ENCODE assay signal across 8 cellular contexts in the genomic region with DNA sequence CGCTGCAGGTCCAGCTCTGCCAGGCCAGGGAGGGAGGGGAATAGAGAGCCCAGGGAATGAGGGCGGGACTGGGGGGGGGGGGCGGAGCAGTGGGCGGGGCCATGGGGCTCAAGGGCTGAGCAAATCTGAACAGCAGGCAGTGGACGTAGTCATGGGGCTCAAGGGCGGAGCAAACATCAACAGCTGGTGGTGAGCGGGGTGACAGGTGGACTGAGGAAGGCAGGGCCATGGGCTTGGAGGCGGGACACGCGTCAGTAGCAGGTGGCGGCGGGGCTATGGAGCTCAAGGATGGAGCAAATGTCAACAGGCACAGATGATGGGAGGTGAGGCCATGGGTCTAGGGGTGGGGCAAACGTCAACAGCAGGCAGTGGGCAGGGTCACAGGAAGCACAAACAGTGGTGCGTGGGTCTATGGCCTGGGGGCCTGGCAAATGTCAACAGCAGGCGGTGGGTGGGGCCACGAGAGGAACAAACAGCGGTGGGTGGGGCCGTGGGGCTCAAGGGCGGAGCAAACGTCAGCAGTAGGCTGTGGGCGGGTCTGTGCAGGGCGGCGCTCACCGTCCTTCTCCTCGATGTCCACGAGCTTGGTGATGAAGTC. TPM values are rescaled to one million over a fixed set of nuclear protein-coding genes. Genes with fewer than 3 reads are reported as not detected.
DNase-seq lines count a peak whose midpoint lies in the region; ATAC-seq and TF ChIP-seq lines count a peak whose summit lies in the region.
"Not testable (repeated sequence)": the region's sequence is repeated elsewhere in the genome, so short reads cannot be mapped to it uniquely, and the experiment has no call there.

No MANE protein-coding gene starts in this region.

- CTCF ChIA-PET in CD4-positive, alpha-beta memory T cell (lab: Charles Lee; ENCODE audit: partially characterized antibody), result not testable (repeated sequence)

- not testable (repeated sequence) for H3K79me1 ChIP-seq in mesenchymal stem cell (replicated peaks; ENCODE audit: low read length, poor library complexity, severe bottlenecking)

- H4K20me1 ChIP-seq in OCI-LY1 (ENCODE audit: insufficient read depth, low read length), result not testable (repeated sequence)

- not testable (repeated sequence) for H2BK5ac ChIP-seq in mesenchymal stem cell (ENCODE audit: low read depth, low read length, poor library complexity, severe bottlenecking)

- H3K4me1 Mint-ChIP-seq in CD4-positive, alpha-beta memory T cell, result peaks cover 8 to 23% (median 14%) of the 10 kb centered on the region in 4 donors
- not testable (repeated sequence) for H3K4me1 Mint-ChIP-seq in endodermal cell

- H2BK12ac ChIP-seq in mesenchymal stem cell (ENCODE audit: low read length in 2 of 2), result not testable (repeated sequence)

- H3K79me2 ChIP-seq in OCI-LY1 (ENCODE audit: insufficient read depth, low read length), result not testable (repeated sequence)

- not testable (repeated sequence) for H2AK5ac ChIP-seq in mesenchymal stem cell (ENCODE audit: low read length, severe bottlenecking)

- H3K14ac ChIP-seq in mesenchymal stem cell (ENCODE audit: low read length in 2 of 2), result not testable (repeated sequence)

- H3K27me3 Mint-ChIP-seq in CD4-positive, alpha-beta memory T cell, result not testable (repeated sequence)
- H3K27me3 Mint-ChIP-seq in endodermal cell (ENCODE audit: insufficient read depth), result peaks cover 31% of the 10 kb centered on the region

- not testable (repeated sequence) for H3K4me3 ChIP-seq in CD4-positive, alpha-beta memory T cell (ENCODE audit: low read length in 2 of 2); OCI-LY1 (ENCODE audit: low read depth, low read length, poor library complexity, severe bottlenecking); endodermal cell (ENCODE audit: low read length); mesenchymal stem cell (ENCODE audit: insufficient read depth in 1 of 2, low read depth in 1 of 2, low read length in 2 of 2)

- H3K4me1 ChIP-seq in CD4-positive, alpha-beta memory T cell (ENCODE audit: insufficient read depth, low read length), result peaks cover 14% of the 10 kb centered on the region
- peaks cover 14% of the 10 kb centered on the region for H3K4me1 ChIP-seq in OCI-LY1 (ENCODE audit: insufficient read depth, low read length, severe bottlenecking)
- H3K4me1 ChIP-seq in endodermal cell (ENCODE audit: control insufficient read depth, insufficient read depth, low read length), result not testable (repeated sequence)
- H3K4me1 ChIP-seq in mesenchymal stem cell (ENCODE audit: control insufficient read depth, insufficient read depth, low read depth, low read length), result peaks cover 11% of the 10 kb centered on the region

- not testable (repeated sequence) for H3F3A ChIP-seq in OCI-LY1 (ENCODE audit: insufficient read depth, low read length)

- H3K9me2 ChIP-seq in OCI-LY1 (ENCODE audit: low read depth, low read length), result not testable (repeated sequence)

- DNase-seq in CD4-positive, alpha-beta memory T cell, result peak; percentile 80 to 94 (median 86)
- DNase-seq in HUDEP-2 (lab: John Stamatoyannopoulos, UW; ENCODE audit: unreplicated experiment in 76 of 76) (peak in 73 of 76 experiments; percentile 9 to 89 (median 77)), activated T-cell treated with anti-CD3 and anti-CD28 coated beads for 4 hours (peak; percentile 66), endodermal cell (peak; percentile 91), mesenchymal stem cell (peak; percentile 86)
- peak; percentile 58 to 88 (median 59) for DNase-seq in stimulated activated CD4-positive, alpha-beta T cell treated with anti-CD3 and anti-CD28 coated beads, TNF-alpha, amount 100 ng/mL, for 48 hours (ENCODE audit: low read depth in 3 of 3)

- H2BK15ac ChIP-seq in mesenchymal stem cell (ENCODE audit: low read depth, poor library complexity, severe bottlenecking), result not testable (repeated sequence)

- peak; percentile 63 for ATAC-seq in GM21423 (IDR thresholded peaks at IDR 0.05; ENCODE audit: unreplicated experiment)

- 9% methylated on average over 10 of the region's 26 CpGs; no CpG with 5 or more reads in 1 of the 2 experiments for WGBS in endodermal cell (ENCODE audit: insufficient coverage in 1 of 2, insufficient read length in 1 of 2), 2 experiments
- WGBS in mesenchymal stem cell, result 0% methylated on average over 7 of the region's 26 CpGs

- peak overlapping the region; percentile 91 to 98 (median 96) for H3K27ac Mint-ChIP-seq in CD4-positive, alpha-beta memory T cell
- H3K27ac Mint-ChIP-seq in endodermal cell, result not testable (repeated sequence)

- not testable (repeated sequence) for H3K9ac ChIP-seq in OCI-LY1 (ENCODE audit: low read length); endodermal cell (ENCODE audit: extremely low read depth, low read length, poor library complexity, severe bottlenecking); mesenchymal stem cell (ENCODE audit: low read length)

- H3K4me2 ChIP-seq in OCI-LY1 (ENCODE audit: low read length) (peak overlapping the region; percentile 5; the same call in 1 of the 2 replicates), mesenchymal stem cell (ENCODE audit: low read length, poor library complexity, severe bottlenecking) (peak overlapping the region; percentile 38)

- not testable (repeated sequence) for H3K4ac ChIP-seq in mesenchymal stem cell (ENCODE audit: low read depth in 1 of 2, low read length in 2 of 2)

- H4K91ac ChIP-seq in mesenchymal stem cell (ENCODE audit: low read length), result not testable (repeated sequence)

- H4K8ac ChIP-seq in mesenchymal stem cell (ENCODE audit: low read length), result not testable (repeated sequence)

- POLR2A ChIA-PET in CD4-positive, alpha-beta memory T cell (lab: Charles Lee; ENCODE audit: partially characterized antibody), result interaction anchor here (0.9 kb wide), 1 partner anchor 27 kb away, joined by 3 read pairs; no protein-coding TSS in a partner anchor

- H3K36me3 Mint-ChIP-seq in CD4-positive, alpha-beta memory T cell; endodermal cell (ENCODE audit: low read depth): not testable (repeated sequence)

- not testable (repeated sequence) for H3K36me3 ChIP-seq in CD4-positive, alpha-beta memory T cell (ENCODE audit: insufficient read depth, low read length); OCI-LY1 (ENCODE audit: insufficient read depth, low read length); endodermal cell (ENCODE audit: control insufficient read depth, insufficient read depth, low read length); mesenchymal stem cell (ENCODE audit: control insufficient read depth in 1 of 2, insufficient read depth in 2 of 2, low read depth in 1 of 2, low read length in 2 of 2)

- H3K27me3 ChIP-seq in CD4-positive, alpha-beta memory T cell (ENCODE audit: insufficient read depth, low read length); OCI-LY1 (ENCODE audit: insufficient read depth, low read length); mesenchymal stem cell (ENCODE audit: control insufficient read depth in 1 of 2, insufficient read depth in 1 of 2, low read length in 2 of 2): not testable (repeated sequence)
- H3K27me3 ChIP-seq in endodermal cell (ENCODE audit: control insufficient read depth, insufficient read depth, low read length, poor library complexity, severe bottlenecking), result peaks cover 11% of the 10 kb centered on the region

- H2AFZ ChIP-seq in OCI-LY1 (ENCODE audit: low read length); mesenchymal stem cell (ENCODE audit: low read depth, low read length): not testable (repeated sequence)

- not testable (repeated sequence) for H3K27ac ChIP-seq in CD4-positive, alpha-beta memory T cell (ENCODE audit: low read depth, low read length); OCI-LY1 (ENCODE audit: low read depth, low read length, poor library complexity, severe bottlenecking); endodermal cell (ENCODE audit: low read depth, low read length); mesenchymal stem cell (ENCODE audit: low read length, poor library complexity, severe bottlenecking)

- H2BK120ac ChIP-seq in mesenchymal stem cell (ENCODE audit: low read depth, low read length), result not testable (repeated sequence)

- peak overlapping the region in 1 of 2 experiments; percentile 21 for H3K18ac ChIP-seq in mesenchymal stem cell (ENCODE audit: low read depth in 1 of 2, low read length in 2 of 2)

- H3K9me3 Mint-ChIP-seq in CD4-positive, alpha-beta memory T cell; endodermal cell: not testable (repeated sequence)

- peak overlapping the region; percentile 66 to 86 (median 79) for H3K4me3 Mint-ChIP-seq in CD4-positive, alpha-beta memory T cell
- H3K4me3 Mint-ChIP-seq in endodermal cell, result peak overlapping the region; percentile 33

- H3K9me3 ChIP-seq in CD4-positive, alpha-beta memory T cell (ENCODE audit: control insufficient read depth in 1 of 2, low read length in 2 of 2); OCI-LY1 (ENCODE audit: low read length); endodermal cell (ENCODE audit: control insufficient read depth, low read length); mesenchymal stem cell (ENCODE audit: control insufficient read depth, low read length): not testable (repeated sequence)

- TF ChIP-seq CTCF in OCI-LY1 (IDR thresholded peaks at IDR 0.05; ENCODE audit: low read length); endodermal cell (conservative IDR thresholded peaks at IDR 0.05): not testable (repeated sequence)

- intact Hi-C loops in CD4-positive, alpha-beta memory T cell (cut with micrococcal nuclease), result not testable (repeated sequence)

- H3K23ac ChIP-seq in mesenchymal stem cell (ENCODE audit: low read length in 2 of 2), result not testable (repeated sequence)

RNA-seq across cellular contexts. Expression of a gene that starts 5.4 kb away (rescaled TPM):
- total RNA-seq in CD4-positive, alpha-beta memory T cell, result 100 to 1,000 TPM; 157 to 166 TPM
- polyA plus RNA-seq in CD4-positive, alpha-beta memory T cell, result 100 to 1,000 TPM; 177 to 250 TPM
- total RNA-seq in endodermal cell, result 10 to 100 TPM; 47.0 to 50.9 TPM
- 49.2 TPM for polyA plus RNA-seq in endodermal cell (2013, experiment 1 of 2)
- 46.7 TPM for polyA plus RNA-seq in endodermal cell (2013, experiment 2 of 2)
- polyA plus RNA-seq in mesenchymal stem cell (2013, experiment 1 of 2), result 51.9 TPM
- 52.3 TPM for polyA plus RNA-seq in mesenchymal stem cell (2013, experiment 2 of 2)

RNA-seq across cellular contexts. Expression of a gene that starts 26.3 kb away (rescaled TPM):
- total RNA-seq in CD4-positive, alpha-beta memory T cell, result 1 to 10 TPM; 1.1 to 1.5 TPM
- not detected for polyA plus RNA-seq in CD4-positive, alpha-beta memory T cell
- total RNA-seq in endodermal cell, result 1 to 10 TPM; 1.2 to 1.3 TPM
- polyA plus RNA-seq in endodermal cell (2013, experiment 1 of 2), result 4.3 TPM
- polyA plus RNA-seq in endodermal cell (2013, experiment 2 of 2), result 4.4 TPM
- not detected for polyA plus RNA-seq in mesenchymal stem cell (2013, experiment 1 of 2)
- polyA plus RNA-seq in mesenchymal stem cell (2013, experiment 2 of 2), result not detected

RNA-seq across cellular contexts. Expression of a gene that starts 41.4 kb away (rescaled TPM):
- under 1 TPM in 1 of 2 experiments, not detected in 1; 0.17 TPM for total RNA-seq in CD4-positive, alpha-beta memory T cell
- polyA plus RNA-seq in CD4-positive, alpha-beta memory T cell, result under 1 TPM in 1 of 2 donors, not detected in 1; 0.49 TPM
- total RNA-seq in endodermal cell, result under 1 TPM in 1 of 2 donors, not detected in 1; 0.15 TPM
- not detected for polyA plus RNA-seq in endodermal cell (2013, experiment 1 of 2)
- not detected for polyA plus RNA-seq in endodermal cell (2013, experiment 2 of 2)
- not detected for polyA plus RNA-seq in mesenchymal stem cell (2013, experiment 1 of 2)
- polyA plus RNA-seq in mesenchymal stem cell (2013, experiment 2 of 2), result not detected

RNA-seq across cellular contexts. Expression of a gene that starts 43.3 kb away (rescaled TPM):
- 10 to 100 TPM; 64.8 to 67.2 TPM for total RNA-seq in CD4-positive, alpha-beta memory T cell
- polyA plus RNA-seq in CD4-positive, alpha-beta memory T cell, result 10 to 100 TPM in 1 of 2 donors, 1 to 10 TPM in 1; 8.0 to 18.2 TPM
- 10 to 100 TPM; 23.6 to 27.0 TPM for total RNA-seq in endodermal cell
- 17.6 TPM for polyA plus RNA-seq in endodermal cell (2013, experiment 1 of 2)
- 16.5 TPM for polyA plus RNA-seq in endodermal cell (2013, experiment 2 of 2)
- polyA plus RNA-seq in mesenchymal stem cell (2013, experiment 1 of 2), result 6.5 TPM
- 5.7 TPM for polyA plus RNA-seq in mesenchymal stem cell (2013, experiment 2 of 2)
